In genomic region chr2:20348542-20348941, GRCh38 we compare ENCODE assay signal across 10 cellular contexts. TPM values are rescaled to one million over a fixed set of nuclear protein-coding genes. Genes with fewer than 3 reads are reported as not detected.
DNase-seq lines count a peak whose midpoint lies in the region; ATAC-seq and TF ChIP-seq lines count a peak whose summit lies in the region.
"Had no signal": no experiment of that assay in that cellular context is flagged by ENCODE, and none has a peak within 500 bp of the region (broad histone marks: within the 10 kb centered on the region; RNA-seq: fewer than 3 reads in every experiment).

No MANE protein-coding gene starts in this region.

- H4K20me1 ChIP-seq in DND-41 (ENCODE audit: insufficient read depth, low read length), result peaks cover 61% of the 10 kb centered on the region
- H4K20me1 ChIP-seq in Loucy (ENCODE audit: insufficient read depth, low read length, poor library complexity, severe bottlenecking), result peaks cover 69% of the 10 kb centered on the region

- peaks cover 81% of the 10 kb centered on the region for H3K79me2 ChIP-seq in DND-41 (ENCODE audit: insufficient read depth, low read length)
- H3K79me2 ChIP-seq in Loucy (ENCODE audit: insufficient read depth, low read length), result peaks cover 69% of the 10 kb centered on the region

- peaks cover 68% of the 10 kb centered on the region for H3K4me1 ChIP-seq in DND-41 (ENCODE audit: insufficient read depth, low read length)
- H3K4me1 ChIP-seq in Loucy (ENCODE audit: insufficient read depth, low read length, poor library complexity, severe bottlenecking), result peaks cover 49% of the 10 kb centered on the region
- H3K4me1 ChIP-seq in effector memory CD4-positive, alpha-beta T cell (ENCODE audit: control insufficient read depth, insufficient read depth, low read length, poor library complexity, severe bottlenecking), result peaks cover 37% of the 10 kb centered on the region
- H3K4me1 ChIP-seq in neuron (ENCODE audit: insufficient read depth, low read length), result peaks cover 37% of the 10 kb centered on the region

- DNase-seq in DND-41 (peak; percentile 50), SK-N-DZ (ENCODE audit: low spot score) (no peak), Ammon's horn (ENCODE audit: low spot score) (no peak)
- no peak for DNase-seq in effector memory CD4-positive, alpha-beta T cell
- DNase-seq: amygdala, NCI-H2171 had no signal

- H3K36me3 ChIP-seq in DND-41 (ENCODE audit: insufficient read depth, low read length) (peaks cover 24% of the 10 kb centered on the region), Loucy (ENCODE audit: insufficient read depth, low read length) (no peaks in the 10 kb centered on the region), neuron (ENCODE audit: insufficient read depth, low read length) (peaks cover 9% of the 10 kb centered on the region)
- no peaks in the 10 kb centered on the region for H3K36me3 ChIP-seq in effector memory CD4-positive, alpha-beta T cell (ENCODE audit: control insufficient read depth, insufficient read depth, low read length)

- H3K27me3 ChIP-seq in DND-41 (ENCODE audit: insufficient read depth, low read length, poor library complexity), result no peaks in the 10 kb centered on the region
- peaks cover 6% of the 10 kb centered on the region for H3K27me3 ChIP-seq in Loucy (ENCODE audit: insufficient read depth, low read length, poor library complexity, severe bottlenecking)
- H3K27me3 ChIP-seq in effector memory CD4-positive, alpha-beta T cell (replicated peaks; ENCODE audit: control insufficient read depth, insufficient read depth, low read length, poor library complexity, severe bottlenecking), result no peaks in the 10 kb centered on the region
- H3K27me3 ChIP-seq in neuron (ENCODE audit: insufficient read depth, low read length), result no peaks in the 10 kb centered on the region

- H3K9ac ChIP-seq in DND-41 (ENCODE audit: low read depth, low read length) (peak overlapping the region; percentile 91), Loucy (ENCODE audit: low read depth, low read length, poor library complexity, severe bottlenecking) (peak overlapping the region; percentile 98)

- peaks cover 5% of the 10 kb centered on the region; the same call in 1 of the 2 replicates for H3F3A ChIP-seq in Loucy (ENCODE audit: low read depth)

- peak overlapping the region; percentile 77 to 86; a peak in 3 of 4 replicates for H3K4me3 ChIP-seq in DND-41 (ENCODE audit: low read depth in 1 of 2, low read length in 2 of 2)
- peak overlapping the region; percentile 96 for H3K4me3 ChIP-seq in Loucy (ENCODE audit: low read length, poor library complexity, severe bottlenecking)
- H3K4me3 ChIP-seq in effector memory CD4-positive, alpha-beta T cell (ENCODE audit: insufficient read depth, low read depth, low read length, poor library complexity, severe bottlenecking), result peak overlapping the region; percentile 89
- H3K4me3 ChIP-seq in neuron (ENCODE audit: low read length), result peak overlapping the region; percentile 97

- H3K27ac ChIP-seq in DND-41 (ENCODE audit: low read length), result 0 out of 2 replicates have a peak overlapping the region, but pooled peaks have one; percentile 99
- H3K27ac ChIP-seq in effector memory CD4-positive, alpha-beta T cell (ENCODE audit: insufficient read depth, low read length, poor library complexity, severe bottlenecking), result no peak overlapping the region

- TF ChIP-seq CTCF in DND-41 (IDR thresholded peaks at IDR 0.05; ENCODE audit: borderline replicate concordance, extremely low read depth, low read length, poor library complexity, severe bottlenecking) (no peak), Loucy (conservative IDR thresholded peaks at IDR 0.05; ENCODE audit: low read length) (no peak)

- H3K9me2 ChIP-seq in Loucy (replicated peaks; ENCODE audit: low read depth, low read length), result no peaks in the 10 kb centered on the region

- H3K4me2 ChIP-seq in DND-41 (ENCODE audit: insufficient read depth, low read length), result peak overlapping the region; percentile 75
- H3K4me2 ChIP-seq in Loucy (ENCODE audit: low read depth, low read length, poor library complexity, severe bottlenecking), result peak overlapping the region; percentile 82

- H3K9me3 ChIP-seq in DND-41 (ENCODE audit: insufficient read depth, low read length, severe bottlenecking) (no peaks in the 10 kb centered on the region), Loucy (ENCODE audit: insufficient read depth, low read depth, low read length) (no peaks in the 10 kb centered on the region), neuron (ENCODE audit: low read length) (no peaks in the 10 kb centered on the region)
- no peaks in the 10 kb centered on the region for H3K9me3 ChIP-seq in effector memory CD4-positive, alpha-beta T cell (ENCODE audit: control insufficient read depth, low read length)

- ATAC-seq in DND-41 (ENCODE audit: insufficient read depth, low read depth), result no peak
- no peak for ATAC-seq in HG03039 (IDR thresholded peaks at IDR 0.05; ENCODE audit: unreplicated experiment)
- no peak for ATAC-seq in GM21529 (IDR thresholded peaks at IDR 0.05; ENCODE audit: unreplicated experiment)

- H2AFZ ChIP-seq in DND-41 (ENCODE audit: low read depth, low read length) (no peak overlapping the region), Loucy (ENCODE audit: low read length) (no peak overlapping the region), neuron (ENCODE audit: low read depth, low read length) (no peak overlapping the region)

RNA-seq across cellular contexts. Expression of gene PUM2, which starts 2.1 kb away (rescaled TPM):
- polyA plus RNA-seq in SK-N-DZ (2014; cell fraction: cytosol; rRNA removed), result 20.8 and 31.6 TPM in 2 replicates
- polyA plus RNA-seq in SK-N-DZ (2014; cell fraction: nucleus; rRNA removed), result 16.8 and 32.0 TPM in 2 replicates
